In the genomic region with DNA sequence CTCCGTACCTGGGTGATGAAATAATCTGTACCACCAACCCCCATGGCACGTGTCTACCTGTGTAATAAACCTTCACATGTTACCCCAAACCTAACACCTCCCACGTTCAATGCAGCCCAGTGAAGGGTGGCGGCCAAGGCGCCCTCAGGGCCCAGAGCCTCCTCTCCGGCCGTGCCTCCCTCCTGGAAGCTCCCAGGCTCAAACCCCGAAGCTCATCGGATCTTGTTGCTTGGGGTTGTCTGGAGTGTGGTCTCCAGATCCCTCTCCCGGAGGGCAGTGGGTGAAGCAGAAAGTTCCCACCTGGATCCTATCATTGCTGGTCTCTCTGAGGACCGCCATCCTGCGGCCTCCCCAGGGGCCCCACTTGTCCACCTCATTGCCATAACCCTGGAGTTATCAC, we compare ENCODE assay signal across 22 cellular contexts. TPM values are rescaled to one million over a fixed set of nuclear protein-coding genes. Genes with fewer than 3 reads are reported as not detected.
DNase-seq lines count a peak whose midpoint lies in the region; ATAC-seq and TF ChIP-seq lines count a peak whose summit lies in the region.
"Had no signal": no experiment of that assay in that cellular context is flagged by ENCODE, and none has a peak within 500 bp of the region (broad histone marks: within the 10 kb centered on the region; RNA-seq: fewer than 3 reads in every experiment).

No MANE protein-coding gene starts in this region.

- H3K14ac ChIP-seq in mesenchymal stem cell (ENCODE audit: low read length in 2 of 2) = no peak overlapping the region

- peaks cover 29% of the 10 kb centered on the region for H3K9me3 Mint-ChIP-seq in Caco-2 (ENCODE audit: unreplicated experiment)
- H3K9me3 Mint-ChIP-seq in CD14-positive monocyte = peaks cover 5 to 23% (median 20%) of the 10 kb centered on the region in 7 donors

- no peak overlapping the region for H2AK5ac ChIP-seq in mesenchymal stem cell (ENCODE audit: low read length, severe bottlenecking)

- POLR2A ChIA-PET in Caco-2 (lab: Charles Lee) = no interaction called here

- WGBS in hepatocyte (ENCODE audit: low lambda C conversion rate, missing lambda C conversion rate) = 94% methylated on average over 12 of the region's 12 CpGs
- WGBS in mesenchymal stem cell = 80% methylated on average over 11 of the region's 12 CpGs

- H3K36me3 Mint-ChIP-seq in Caco-2 (ENCODE audit: insufficient read depth, unreplicated experiment) = no peaks in the 10 kb centered on the region
- H3K36me3 Mint-ChIP-seq in CD14-positive monocyte = no peaks in the 10 kb centered on the region
- H3K36me3 Mint-ChIP-seq: CD4-positive, CD25-positive, alpha-beta regulatory T cell had no signal

- H3K4me1 ChIP-seq in Caco-2 (peaks cover 26% of the 10 kb centered on the region), HUES6 (ENCODE audit: control insufficient read depth, insufficient read depth, low read length) (peaks cover 35% of the 10 kb centered on the region), hepatocyte (ENCODE audit: insufficient read depth) (no peaks in the 10 kb centered on the region), mesenchymal stem cell (ENCODE audit: control insufficient read depth, insufficient read depth, low read depth, low read length) (no peaks in the 10 kb centered on the region)

- H4K8ac ChIP-seq in mesenchymal stem cell (ENCODE audit: low read length) = no peak overlapping the region

- H3K27me3 ChIP-seq in Caco-2 (replicated peaks; ENCODE audit: control insufficient read depth, insufficient read depth, low read length) (no peaks in the 10 kb centered on the region), HUES6 (ENCODE audit: control insufficient read depth, insufficient read depth, low read length) (no peaks in the 10 kb centered on the region), hepatocyte (no peaks in the 10 kb centered on the region), mesenchymal stem cell (ENCODE audit: control insufficient read depth in 1 of 2, insufficient read depth in 1 of 2, low read length in 2 of 2) (peaks cover 19 to 66% of the 10 kb centered on the region in 2 experiments)

- H3K9ac ChIP-seq in HUES6 (ENCODE audit: low read length) (peak overlapping the region; percentile 79), mesenchymal stem cell (ENCODE audit: low read length) (no peak overlapping the region)
- H3K9ac ChIP-seq: GM23248 had no signal

- H3K4me2 ChIP-seq in hepatocyte = no peak overlapping the region
- no peak overlapping the region for H3K4me2 ChIP-seq in mesenchymal stem cell (ENCODE audit: low read length, poor library complexity, severe bottlenecking)

- H3K27ac ChIP-seq in HUES6 (ENCODE audit: low read depth, low read length) = peak overlapping the region; percentile 93
- H3K27ac ChIP-seq in hepatocyte = peak overlapping the region; percentile 45
- H3K27ac ChIP-seq in mesenchymal stem cell (ENCODE audit: low read length, poor library complexity, severe bottlenecking) = no peak overlapping the region
- H3K27ac ChIP-seq: GM23248 had no signal

- no peak for ATAC-seq in GM18868 (IDR thresholded peaks at IDR 0.05; ENCODE audit: unreplicated experiment)
- ATAC-seq in HG02623 (IDR thresholded peaks at IDR 0.05; ENCODE audit: unreplicated experiment) = no peak
- ATAC-seq: GM12878, HCT116 had no signal

- no peak overlapping the region for H3K23ac ChIP-seq in mesenchymal stem cell (ENCODE audit: low read length in 2 of 2)

- no peak overlapping the region for H2BK120ac ChIP-seq in mesenchymal stem cell (ENCODE audit: low read depth, low read length)

- H3K4me3 ChIP-seq in Caco-2 (ENCODE audit: low read depth, low read length) (no peak overlapping the region), HUES6 (ENCODE audit: low read depth, low read length) (no peak overlapping the region), hepatocyte (no peak overlapping the region), mesenchymal stem cell (ENCODE audit: insufficient read depth in 1 of 2, low read depth in 1 of 2, low read length in 2 of 2) (no peak overlapping the region)
- H3K4me3 ChIP-seq: GM12878, GM23248 had no signal

- H3K4me1 Mint-ChIP-seq in Caco-2 (ENCODE audit: low read depth, unreplicated experiment) (peaks cover 23% of the 10 kb centered on the region), CD14-positive monocyte (no peaks in the 10 kb centered on the region)
- H3K4me1 Mint-ChIP-seq: B cell; CD4-positive, CD25-positive, alpha-beta regulatory T cell had no signal

- no TSS peak for BruUV-seq in Caco-2 (replicated peaks; lab: Mats Ljungman, UMichigan)

- H3K4me3 Mint-ChIP-seq in Caco-2 (ENCODE audit: unreplicated experiment) (no peak overlapping the region), CD14-positive monocyte (peak overlapping the region in 1 of 2 donors; percentile 14)
- H3K4me3 Mint-ChIP-seq: B cell; CD4-positive, CD25-positive, alpha-beta regulatory T cell had no signal

- DNase-seq in Caco-2 (peak in 1 of 2 experiments; percentile 29), hepatocyte (ENCODE audit: low spot score) (no peak), mesenchymal stem cell (no peak), CD14-positive monocyte (ENCODE audit: low spot score) (no peak)
- DNase-seq: CD4-positive, CD25-positive, alpha-beta regulatory T cell; DMS 273 treated with DMSO at 0.1 percent for 48 hours; DND-41; GM23248; Kasumi-1; NCI-H1694; NCI-H2081 treated with DMSO at 0.1 percent for 48 hours; NCI-H2171 treated with DMSO at 0.1 percent for 48 hours; NCI-H446; NCI-H526 treated with DMSO at 0.1 percent for 48 hours; Right ventricle myocardium superior had no signal

- intact Hi-C loops in Caco-2 (cut with micrococcal nuclease; ENCODE audit: unreplicated experiment) (no loop called here), CD14-positive monocyte (cut with micrococcal nuclease) (no loop called here)

- H2AFZ ChIP-seq in hepatocyte (no peak overlapping the region), mesenchymal stem cell (ENCODE audit: low read depth, low read length) (no peak overlapping the region)
- H2AFZ ChIP-seq: GM23248 had no signal

- H3K36me3 ChIP-seq in Caco-2 (ENCODE audit: control insufficient read depth, insufficient read depth, low read length) (no peaks in the 10 kb centered on the region), HUES6 (ENCODE audit: control insufficient read depth, insufficient read depth, low read length) (no peaks in the 10 kb centered on the region), hepatocyte (replicated peaks; ENCODE audit: insufficient read depth, low read depth) (no peaks in the 10 kb centered on the region), mesenchymal stem cell (ENCODE audit: control insufficient read depth in 1 of 2, insufficient read depth in 2 of 2, low read depth in 1 of 2, low read length in 2 of 2) (no peaks in the 10 kb centered on the region)

- H3K79me2 ChIP-seq in hepatocyte = no peaks in the 10 kb centered on the region

- no peak overlapping the region for H2BK15ac ChIP-seq in mesenchymal stem cell (ENCODE audit: low read depth, poor library complexity, severe bottlenecking)

- peaks cover 3% of the 10 kb centered on the region; the same call in 1 of the 2 replicates for H3K9me3 ChIP-seq in Caco-2
- peaks cover 18% of the 10 kb centered on the region for H3K9me3 ChIP-seq in HUES6 (ENCODE audit: control insufficient read depth, insufficient read depth, low read depth, low read length)
- no peaks in the 10 kb centered on the region for H3K9me3 ChIP-seq in hepatocyte (ENCODE audit: low read depth)
- peaks cover 18% of the 10 kb centered on the region for H3K9me3 ChIP-seq in mesenchymal stem cell (ENCODE audit: control insufficient read depth, low read length)

- no peak overlapping the region for H2BK12ac ChIP-seq in mesenchymal stem cell (ENCODE audit: low read length in 2 of 2)

- H3K27me3 Mint-ChIP-seq in Caco-2 (ENCODE audit: insufficient read depth, unreplicated experiment) (no peaks in the 10 kb centered on the region), CD14-positive monocyte (ENCODE audit: low read depth in 3 of 3) (peaks cover 29 to 48% (median 40%) of the 10 kb centered on the region in 3 donors)

- H4K91ac ChIP-seq in mesenchymal stem cell (ENCODE audit: low read length) = peak overlapping the region; percentile 15

- no peaks in the 10 kb centered on the region for H4K20me1 ChIP-seq in hepatocyte (ENCODE audit: insufficient read depth, poor library complexity, severe bottlenecking)

- H3K79me1 ChIP-seq in mesenchymal stem cell (replicated peaks; ENCODE audit: low read length, poor library complexity, severe bottlenecking) = no peaks in the 10 kb centered on the region

- TF ChIP-seq CTCF in Caco-2 (IDR thresholded peaks at IDR 0.05; ENCODE audit: insufficient read depth in 1 of 2, low read depth in 1 of 2, low read length in 1 of 2, severe bottlenecking in 1 of 2, unreplicated experiment in 1 of 2) (no peak), hepatocyte (IDR thresholded peaks at IDR 0.05; ENCODE audit: poor library complexity) (no peak), CD14-positive monocyte (IDR thresholded peaks at IDR 0.05) (no peak)

- H3K4ac ChIP-seq in mesenchymal stem cell (ENCODE audit: low read depth in 1 of 2, low read length in 2 of 2) = no peak overlapping the region

- H3K27ac Mint-ChIP-seq in Caco-2 (ENCODE audit: unreplicated experiment) (peak overlapping the region; percentile 93), CD14-positive monocyte (no peak overlapping the region)
- H3K27ac Mint-ChIP-seq: B cell; CD4-positive, CD25-positive, alpha-beta regulatory T cell had no signal

- H2BK5ac ChIP-seq in mesenchymal stem cell (ENCODE audit: low read depth, low read length, poor library complexity, severe bottlenecking) = no peak overlapping the region

- CTCF ChIA-PET in Caco-2 (lab: Charles Lee) = no interaction called here

- H3K9me2 ChIP-seq in hepatocyte (replicated peaks; ENCODE audit: insufficient read depth) = no peaks in the 10 kb centered on the region

- H3K18ac ChIP-seq in mesenchymal stem cell (ENCODE audit: low read depth in 1 of 2, low read length in 2 of 2) = no peak overlapping the region

RNA-seq across cellular contexts. Expression of gene KNDC1, which starts 9.4 kb away (rescaled TPM):
- total RNA-seq in Caco-2 (2022) (1.5 and 3.2 TPM in 2 replicates), hepatocyte (3.8 and 13.4 TPM in 2 replicates)
- polyA plus RNA-seq in hepatocyte (4.0 and 4.3 TPM in 2 replicates), CD14-positive monocyte (under 1 TPM in 1 of 2 donors, not detected in 1; 0.22 TPM)
- 0.07 TPM for polyA plus RNA-seq in mesenchymal stem cell (2013, experiment 1 of 2)
- polyA plus RNA-seq in mesenchymal stem cell (2013, experiment 2 of 2) = 0.12 TPM
- total RNA-seq: Right ventricle myocardium superior, RPMI7951 had no signal
- polyA plus RNA-seq: CD4-positive, CD25-positive, alpha-beta regulatory T cell had no signal
